ENCODE assay signal across 3 cellular contexts in genomic region chr12:79614730-79615129, GRCh38.
TF ChIP-seq lines count a peak whose summit lies in the region.

No MANE protein-coding gene starts in this region.

TF ChIP-seq in GM23338, 12 proteins besides CTCF, POLR2A, EP300 and RAD21 (continues in another document):
- TF ChIP-seq ZNF331 (CRISPR knock-in tag; IDR thresholded peaks at IDR 0.05; ENCODE audit: low read depth) (no peak), ETS1 (IDR thresholded peaks at IDR 0.05) (no peak), ZNF114 (CRISPR knock-in tag; IDR thresholded peaks at IDR 0.05) (no peak), ZNF462 (CRISPR knock-in tag; IDR thresholded peaks at IDR 0.05) (no peak), EZH2 (IDR thresholded peaks at IDR 0.05; ENCODE audit: low read depth, unreplicated experiment) (no peak)

TF ChIP-seq in IMR-90, 13 proteins besides CTCF, POLR2A, EP300 and RAD21:
- TF ChIP-seq RFX5 (IDR thresholded peaks at IDR 0.05; ENCODE audit: low read depth, low read length) (no peak), BHLHE40 (IDR thresholded peaks at IDR 0.05; ENCODE audit: low read depth, low read length) (no peak), SMC3 (IDR thresholded peaks at IDR 0.05; ENCODE audit: low read depth, low read length) (no peak), MXI1 (IDR thresholded peaks at IDR 0.05; ENCODE audit: borderline replicate concordance, low read depth, low read length) (no peak), USF2 (IDR thresholded peaks at IDR 0.05; ENCODE audit: low read depth, low read length) (no peak)

TF ChIP-seq in endothelial cell of umbilical vein, 7 proteins besides CTCF, POLR2A, EP300 and RAD21:
- TF ChIP-seq MAX (IDR thresholded peaks at IDR 0.05; ENCODE audit: insufficient read depth, insufficient read length): no peak
- TF ChIP-seq POLR2AphosphoS5 (IDR thresholded peaks at IDR 0.05; ENCODE audit: insufficient read depth, low read depth, low read length): no peak
- TF ChIP-seq JUN (IDR thresholded peaks at IDR 0.05; ENCODE audit: borderline replicate concordance, insufficient read depth, insufficient read length, low read depth): no peak
- TF ChIP-seq GATA2 (IDR thresholded peaks at IDR 0.05; ENCODE audit: insufficient read depth, insufficient read length, low read depth, low read length): no peak
- TF ChIP-seq MYC (IDR thresholded peaks at IDR 0.05; ENCODE audit: low read depth, low read length): no peak
- no peak for TF ChIP-seq EZH2 (IDR thresholded peaks at IDR 0.05; ENCODE audit: borderline replicate concordance, low read depth, low read length, severe bottlenecking)
- TF ChIP-seq FOS (IDR thresholded peaks at IDR 0.05; ENCODE audit: borderline replicate concordance, insufficient read depth, low read length): no peak
